Comparison of ENCODE assay signal across 19 cellular contexts in genomic region chrX:56284269-56284668, GRCh38.
"Had no signal": no experiment of that assay in that cellular context is flagged by ENCODE, and none has a peak within 500 bp of the region (broad histone marks: within the 10 kb centered on the region; RNA-seq: fewer than 3 reads in every experiment).

No MANE protein-coding gene starts in this region.

- H3K27ac ChIP-seq: hepatocyte, psoas muscle, right lobe of liver, tibial artery, upper lobe of left lung, vagina had no signal

- H3K4me2 ChIP-seq: hepatocyte had no signal

- H3K4me3 ChIP-seq: hepatocyte, psoas muscle, right lobe of liver, tibial artery, upper lobe of left lung, vagina had no signal

- H3K4me1 ChIP-seq: psoas muscle, right lobe of liver, tibial artery, upper lobe of left lung, vagina had no signal

- H2AFZ ChIP-seq: hepatocyte had no signal

- H3K36me3 ChIP-seq: right lobe of liver had no signal

- DNase-seq: effector CD4-positive, alpha-beta T cell; endodermal cell; foreskin melanocyte; head of caudate nucleus; left colon; left ventricle myocardium superior; mesendoderm; naive thymus-derived CD4-positive, alpha-beta T cell; nephron progenitor cell; psoas muscle; retina; right lobe of liver; stimulated activated CD4-positive, alpha-beta T cell treated with anti-CD3 and anti-CD28 coated beads, Interleukin-15, amount 100 ng/mL, for 24 hours; stimulated activated CD4-positive, alpha-beta T cell treated with anti-CD3 and anti-CD28 coated beads, Interleukin-1b, Interleukin-23, amount 100 ng/mL, for 48 hours; stimulated activated CD4-positive, alpha-beta T cell treated with anti-CD3 and anti-CD28 coated beads, Interleukin-4, amount 100 ng/mL, for 24 hours; tibial artery; upper lobe of left lung had no signal

- H3K79me2 ChIP-seq: hepatocyte had no signal

- H3K27me3 ChIP-seq: hepatocyte, right lobe of liver, tibial artery, upper lobe of left lung, vagina had no signal

- H3K9me3 ChIP-seq: psoas muscle, right lobe of liver, upper lobe of left lung, vagina had no signal
